11 cellular contexts compared by ENCODE assay signal in genomic region chr1:167723707-167724323, GRCh38. TPM values are rescaled to one million over a fixed set of nuclear protein-coding genes. Genes with fewer than 3 reads are reported as not detected.
DNase-seq lines count a peak whose midpoint lies in the region; ATAC-seq and TF ChIP-seq lines count a peak whose summit lies in the region.
"Had no signal": no experiment of that assay in that cellular context is flagged by ENCODE, and none has a peak within 500 bp of the region (broad histone marks: within the 10 kb centered on the region; RNA-seq: fewer than 3 reads in every experiment).

No MANE protein-coding gene starts in this region.

- H3K27ac ChIP-seq in HCT116 (ENCODE audit: low read depth, low read length), result no peak overlapping the region
- no peak overlapping the region for H3K27ac ChIP-seq in brain microvascular endothelial cell
- H3K27ac ChIP-seq in CD8-positive, alpha-beta memory T cell (ENCODE audit: low read depth, low read length), result no peak overlapping the region
- peak overlapping the region in 1 of 2 donors; percentile 89 for H3K27ac ChIP-seq in uterus

- RAD21 ChIA-PET in HCT116 (lab: Charles Lee; ENCODE audit: low non-redundant PET in 1 of 2, low total read pairs in 2 of 2, uncharacterized antibody in 2 of 2, unreplicated experiment in 2 of 2), result no interaction called here

- no TSS peak for BruUV-seq in HCT116 (replicated peaks; lab: Mats Ljungman, UMichigan)

- peak overlapping the region; percentile 86 for H3K4me2 ChIP-seq in HCT116 (ENCODE audit: low read length)

- no peaks in the 10 kb centered on the region for H3K9me2 ChIP-seq in HCT116 (ENCODE audit: insufficient read depth)

- no peak for TF ChIP-seq RAD21 in HCT116 (IDR thresholded peaks at IDR 0.05; ENCODE audit: low read depth)

- no peaks in the 10 kb centered on the region for H3K9me3 Mint-ChIP-seq in mesothelial cell of epicardium
- no peaks in the 10 kb centered on the region for H3K9me3 Mint-ChIP-seq in CD8-positive, alpha-beta memory T cell
- H3K9me3 Mint-ChIP-seq: stimulated activated naive CD8-positive, alpha-beta T cell treated with anti-CD3 and anti-CD28 coated beads, Interleukin-15, Interleukin-2, amounts not matched to agents 100 ng/mL and 50 ng/mL, for 24 hours had no signal

- 0 out of 2 replicates have a peak overlapping the region, but pooled peaks have one; percentile 76 for H3K9ac ChIP-seq in HCT116 (ENCODE audit: low read length)

- H3K4me1 Mint-ChIP-seq in mesothelial cell of epicardium, result peaks cover 65% of the 10 kb centered on the region
- peaks cover 16 to 35% (median 29%) of the 10 kb centered on the region in 3 donors for H3K4me1 Mint-ChIP-seq in CD8-positive, alpha-beta memory T cell

- H3K4me1 ChIP-seq in HCT116 (ENCODE audit: control insufficient read depth in 1 of 2, insufficient read depth in 2 of 2, low read length in 2 of 2) (peaks cover 12 to 25% of the 10 kb centered on the region in 2 experiments; a peak in 3 of 4 replicates), uterus (peaks cover 0 to 11% of the 10 kb centered on the region in 2 donors)
- peaks cover 27% of the 10 kb centered on the region for H3K4me1 ChIP-seq in CD8-positive, alpha-beta memory T cell (ENCODE audit: insufficient read depth, low read length)

- peaks cover 59% of the 10 kb centered on the region for H3K79me2 ChIP-seq in HCT116 (ENCODE audit: insufficient read depth, low read length)

- H3K27me3 ChIP-seq in HCT116 (ENCODE audit: insufficient read depth, low read length) (no peaks in the 10 kb centered on the region), brain microvascular endothelial cell (replicated peaks) (no peaks in the 10 kb centered on the region), uterus (no peaks in the 10 kb centered on the region)
- H3K27me3 ChIP-seq in CD8-positive, alpha-beta memory T cell (ENCODE audit: insufficient read depth, low read length, poor library complexity, severe bottlenecking), result no peaks in the 10 kb centered on the region
- H3K27me3 ChIP-seq: adrenal gland had no signal

- H3K27ac Mint-ChIP-seq in mesothelial cell of epicardium, result peak overlapping the region; percentile 87
- H3K27ac Mint-ChIP-seq in CD8-positive, alpha-beta memory T cell, result peak overlapping the region in 1 of 8 donors; percentile 51
- H3K27ac Mint-ChIP-seq: stimulated activated naive CD8-positive, alpha-beta T cell treated with anti-CD3 and anti-CD28 coated beads, Interleukin-15, Interleukin-2, amounts not matched to agents 100 ng/mL and 50 ng/mL, for 24 hours had no signal

- CTCF ChIA-PET in HCT116 (lab: Charles Lee), result no interaction called here
- CTCF ChIA-PET in CD8-positive, alpha-beta memory T cell (lab: Charles Lee), result interaction anchor here (2.5 kb wide), 1 partner anchor 9 kb away, joined by 10 read pairs; no protein-coding TSS in a partner anchor

- H3K4me3 ChIP-seq in AG10803 (ENCODE audit: low read length), result peak overlapping the region; percentile 82
- no peak overlapping the region for H3K4me3 ChIP-seq in HCT116 (replicated peaks in 1 of 2; ENCODE audit: low read depth in 1 of 2, low read length in 2 of 2)
- peak overlapping the region; percentile 15 for H3K4me3 ChIP-seq in brain microvascular endothelial cell (ENCODE audit: low read depth, low read length)
- no peak overlapping the region for H3K4me3 ChIP-seq in CD8-positive, alpha-beta memory T cell (ENCODE audit: low read length)
- H3K4me3 ChIP-seq in uterus, result no peak overlapping the region

- POLR2A ChIA-PET in HCT116 (lab: Charles Lee), result no interaction called here
- POLR2A ChIA-PET in CD8-positive, alpha-beta memory T cell (lab: Charles Lee), result no interaction called here

- H3K36me3 ChIP-seq in HCT116 (ENCODE audit: control insufficient read depth in 1 of 2, insufficient read depth in 2 of 2, low read length in 2 of 2), result no peaks in the 10 kb centered on the region
- peaks cover 4% of the 10 kb centered on the region for H3K36me3 ChIP-seq in brain microvascular endothelial cell (replicated peaks)
- no peaks in the 10 kb centered on the region for H3K36me3 ChIP-seq in CD8-positive, alpha-beta memory T cell (ENCODE audit: insufficient read depth, low read length)
- H3K36me3 ChIP-seq in uterus, result no peaks in the 10 kb centered on the region
- H3K36me3 ChIP-seq: adrenal gland had no signal

- TF ChIP-seq CTCF in AG10803 (conservative IDR thresholded peaks at IDR 0.05; ENCODE audit: low read length), result no peak
- no peak for TF ChIP-seq CTCF in HCT116 (IDR thresholded peaks at IDR 0.05 in 2 of 3, conservative IDR thresholded peaks at IDR 0.05 in 1 of 3; ENCODE audit: borderline replicate concordance in 1 of 3, insufficient read depth in 1 of 3, low read depth in 2 of 3, low read length in 2 of 3)
- TF ChIP-seq CTCF in brain microvascular endothelial cell (IDR thresholded peaks at IDR 0.05; ENCODE audit: low read depth, low read length, missing control alignments), result no peak
- no peak for TF ChIP-seq CTCF in mesothelial cell of epicardium (IDR thresholded peaks at IDR 0.05; ENCODE audit: unreplicated experiment)
- no peak for TF ChIP-seq CTCF in uterus (IDR thresholded peaks at IDR 0.05)

- TF ChIP-seq POLR2A in HCT116 (IDR thresholded peaks at IDR 0.05; ENCODE audit: borderline replicate concordance, extremely low read depth, insufficient read depth, insufficient read length), result no peak
- TF ChIP-seq POLR2A in uterus (IDR thresholded peaks at IDR 0.05), result no peak

- no peaks in the 10 kb centered on the region for H3K9me3 ChIP-seq in HCT116 (ENCODE audit: control insufficient read depth in 1 of 2, insufficient read depth in 1 of 2, low read depth in 1 of 2, low read length in 2 of 2)
- no peaks in the 10 kb centered on the region for H3K9me3 ChIP-seq in CD8-positive, alpha-beta memory T cell (ENCODE audit: low read length)
- no peaks in the 10 kb centered on the region for H3K9me3 ChIP-seq in uterus
- H3K9me3 ChIP-seq: adrenal gland had no signal

- H3K4me3 Mint-ChIP-seq in mesothelial cell of epicardium, result peak overlapping the region; percentile 93
- peak overlapping the region in 3 of 7 donors; percentile 87 to 97 (median 93) for H3K4me3 Mint-ChIP-seq in CD8-positive, alpha-beta memory T cell

- ATAC-seq in HCT116 (no peak), sciatic nerve (no peak)

- DNase-seq in AG10803 (ENCODE audit: low read depth) (no peak), HCT116 (ENCODE audit: low read depth, low spot score) (no peak), brain microvascular endothelial cell (no peak), mesothelial cell of epicardium (ENCODE audit: low spot score in 2 of 2, unreplicated experiment in 2 of 2) (no peak), sciatic nerve (ENCODE audit: low spot score) (no peak), NCI-H1417 (lab: John Stamatoyannopoulos, UW) (no peak), uterus (no peak)
- no peak for DNase-seq in CD8-positive, alpha-beta memory T cell
- DNase-seq: adrenal gland, NCI-H226 had no signal

- H2AFZ ChIP-seq in HCT116 (ENCODE audit: low read depth, low read length, poor library complexity, severe bottlenecking), result no peak overlapping the region

- H3K27me3 Mint-ChIP-seq in mesothelial cell of epicardium (ENCODE audit: low read depth), result no peaks in the 10 kb centered on the region
- H3K27me3 Mint-ChIP-seq in CD8-positive, alpha-beta memory T cell, result peaks cover 0 to 5% of the 10 kb centered on the region in 2 donors
- H3K27me3 Mint-ChIP-seq: stimulated activated naive CD8-positive, alpha-beta T cell treated with anti-CD3 and anti-CD28 coated beads, Interleukin-15, Interleukin-2, amounts not matched to agents 100 ng/mL and 50 ng/mL, for 24 hours had no signal

- in situ Hi-C loops in brain microvascular endothelial cell (cut with HindIII; ENCODE audit: low pct_ligation_motif_present, low sequenced_read_pairs), result no loop called here

- H4K20me1 ChIP-seq in HCT116 (ENCODE audit: insufficient read depth), result no peaks in the 10 kb centered on the region; the same call in 1 of the 2 replicates

- intact Hi-C loops in HCT116 (cut with micrococcal nuclease), result no loop called here
- intact Hi-C loops in sciatic nerve (cut with DNase I), result loop anchor here (10.0 kb wide), 1 partner anchor 71 kb away; no protein-coding TSS in a partner anchor
- intact Hi-C loops in uterus (cut with DNase I; ENCODE audit: low total_unique reads), result loop anchor here (5.0 kb wide), 1 partner anchor 73 kb away; no protein-coding TSS in a partner anchor

- peaks cover 2% of the 10 kb centered on the region for H3K36me3 Mint-ChIP-seq in mesothelial cell of epicardium
- peaks cover 0 to 3% (median 1%) of the 10 kb centered on the region in 3 donors for H3K36me3 Mint-ChIP-seq in CD8-positive, alpha-beta memory T cell

TF ChIP-seq in HCT116, 20 proteins besides CTCF, POLR2A, EP300 and RAD21 (continues in another document):
- TF ChIP-seq MAX (IDR thresholded peaks at IDR 0.05), result no peak
- no peak for TF ChIP-seq REST (IDR thresholded peaks at IDR 0.05; ENCODE audit: low read depth)

RNA-seq across cellular contexts. Expression of gene MPZL1, which starts 2.0 kb away (rescaled TPM):
- total RNA-seq in HCT116 (2021; ENCODE audit: unreplicated experiment) (52.9 TPM), mesothelial cell of epicardium (134 to 154 TPM (median 138 TPM) in 3 replicates), sciatic nerve (102 TPM), uterus (100 to 1,000 TPM in 2 of 4 donors, 10 to 100 TPM in 2; 24.3 to 150 (median 82.3) TPM)
- polyA plus RNA-seq in HCT116 (2012), result 23.4 and 26.4 TPM in 2 replicates
- 10 to 100 TPM; 15.6 to 17.9 TPM for total RNA-seq in CD8-positive, alpha-beta memory T cell
- 8.2 TPM for polyA plus RNA-seq in CD8-positive, alpha-beta memory T cell

Comparison
In these comparisons a context has a peak if more than half of its experiments do, and no peak if none do; other contexts are left out.
1. H3K4me3 ChIP-seq: peak in AG10803 (single experiment) and brain microvascular endothelial cell (single experiment); none in HCT116 (0 of 2), CD8-positive, alpha-beta memory T cell (single experiment) and uterus (0 of 2).